18 cellular contexts compared by ENCODE assay signal in genomic region chr3:100029052-100029451, GRCh38.
DNase-seq lines count a peak whose midpoint lies in the region; ATAC-seq, FAIRE-seq and TF ChIP-seq lines count a peak whose summit lies in the region.
"Had no signal": no experiment of that assay in that cellular context is flagged by ENCODE, and none has a peak within 500 bp of the region (broad histone marks: within the 10 kb centered on the region; RNA-seq: fewer than 3 reads in every experiment).

No MANE protein-coding gene starts in this region.

- H3K9me3 Mint-ChIP-seq in chondrocyte (ENCODE audit: low read depth): no peaks in the 10 kb centered on the region
- H3K9me3 Mint-ChIP-seq: GM23338 had no signal

- H3K27ac ChIP-seq in kidney (ENCODE audit: low read depth in 2 of 2, low read length in 2 of 2): no peak overlapping the region
- H3K27ac ChIP-seq in smooth muscle cell (ENCODE audit: low read depth): peak overlapping the region; percentile 73
- H3K27ac ChIP-seq: A549, C4-2B had no signal

- WGBS in smooth muscle cell (ENCODE audit: low lambda C conversion rate): 91% methylated on average over 1 of the region's 1 CpG

- no peak overlapping the region for H3K9ac ChIP-seq in Loucy (ENCODE audit: low read depth, low read length, poor library complexity, severe bottlenecking)
- H3K9ac ChIP-seq in kidney (ENCODE audit: low read length in 2 of 2): no peak overlapping the region
- H3K9ac ChIP-seq in smooth muscle cell (ENCODE audit: low read depth): no peak overlapping the region

- H3K9me3 ChIP-seq in Loucy (ENCODE audit: insufficient read depth, low read depth, low read length) (no peaks in the 10 kb centered on the region), kidney (ENCODE audit: control insufficient read depth in 1 of 2, low read length in 2 of 2) (no peaks in the 10 kb centered on the region), smooth muscle cell (replicated peaks; ENCODE audit: low read depth) (no peaks in the 10 kb centered on the region)
- H3K9me3 ChIP-seq: A549, BE2C had no signal

- H3K4me3 ChIP-seq in Loucy (ENCODE audit: low read length, poor library complexity, severe bottlenecking) (no peak overlapping the region), kidney (ENCODE audit: low read length in 2 of 2) (no peak overlapping the region), smooth muscle cell (no peak overlapping the region)
- H3K4me3 ChIP-seq: A549, GM23338 had no signal

- H3K27ac Mint-ChIP-seq in chondrocyte (ENCODE audit: unreplicated experiment): peak overlapping the region; percentile 50
- H3K27ac Mint-ChIP-seq: CD4-positive, alpha-beta memory T cell; GM23338 had no signal

- no peak for DNase-seq in chondrocyte (ENCODE audit: low spot score)
- no peak for DNase-seq in kidney
- DNase-seq in smooth muscle cell (lab: John Stamatoyannopoulos, UW; ENCODE audit: unreplicated experiment): no peak
- no peak for DNase-seq in activated CD8-positive, alpha-beta memory T cell treated with anti-CD3 and anti-CD28 coated beads for 24 hours
- no peak for DNase-seq in NCI-H1105 treated with DMSO at 0.1 percent for 48 hours (lab: John Stamatoyannopoulos, UW)
- DNase-seq: BE2C; CD4-positive, alpha-beta memory T cell; COR-L47; DND-41; GF-D8; H7 had no signal

- ATAC-seq in activated CD4-positive, CD25-positive, alpha-beta regulatory T cell treated with anti-CD3 and anti-CD28 coated beads, Interleukin-2, amount 50 U/mL, for 24 hours: no peak
- ATAC-seq: A549, GM23338, HepG2 had no signal

- no peaks in the 10 kb centered on the region for H3K9me2 ChIP-seq in Loucy (replicated peaks; ENCODE audit: low read depth, low read length)

- H4K20me1 ChIP-seq in Loucy (ENCODE audit: insufficient read depth, low read length, poor library complexity, severe bottlenecking) (no peaks in the 10 kb centered on the region), smooth muscle cell (ENCODE audit: low read depth) (no peaks in the 10 kb centered on the region)

- H3K4me1 Mint-ChIP-seq in chondrocyte (ENCODE audit: low read depth): peaks cover 41% of the 10 kb centered on the region
- H3K4me1 Mint-ChIP-seq: CD4-positive, alpha-beta memory T cell had no signal

- peak; percentile 86 for FAIRE-seq in kidney (lab: Jason Lieb, UNC)
- FAIRE-seq: A549, HepG2, HTR-8/SVneo had no signal

- H3K79me2 ChIP-seq in Loucy (ENCODE audit: insufficient read depth, low read length) (no peaks in the 10 kb centered on the region), smooth muscle cell (ENCODE audit: low read depth) (no peaks in the 10 kb centered on the region)

- intact Hi-C loops in kidney (cut with DNase I): no loop called here

- peaks cover 29% of the 10 kb centered on the region for H3K4me1 ChIP-seq in Loucy (ENCODE audit: insufficient read depth, low read length, poor library complexity, severe bottlenecking)
- peaks cover 0 to 3% of the 10 kb centered on the region in 2 donors for H3K4me1 ChIP-seq in kidney (ENCODE audit: control insufficient read depth in 1 of 2, insufficient read depth in 1 of 2, low read depth in 1 of 2, low read length in 2 of 2)
- peaks cover 25% of the 10 kb centered on the region for H3K4me1 ChIP-seq in smooth muscle cell (ENCODE audit: low read depth)

- H3K36me3 ChIP-seq in Loucy (ENCODE audit: insufficient read depth, low read length) (no peaks in the 10 kb centered on the region), kidney (ENCODE audit: control insufficient read depth in 1 of 2, insufficient read depth in 2 of 2, low read length in 2 of 2) (no peaks in the 10 kb centered on the region), smooth muscle cell (ENCODE audit: low read depth) (no peaks in the 10 kb centered on the region)
- H3K36me3 ChIP-seq: BE2C had no signal

- peaks cover 3% of the 10 kb centered on the region; the same call in 1 of the 2 replicates for H3F3A ChIP-seq in Loucy (ENCODE audit: low read depth)
- H3F3A ChIP-seq in smooth muscle cell (ENCODE audit: low read depth): peaks cover 20% of the 10 kb centered on the region

- H3K36me3 Mint-ChIP-seq in chondrocyte (ENCODE audit: low read depth): no peaks in the 10 kb centered on the region

- H3K4me3 Mint-ChIP-seq in chondrocyte (ENCODE audit: unreplicated experiment): no peak overlapping the region
- H3K4me3 Mint-ChIP-seq: CD4-positive, alpha-beta memory T cell; GM23338 had no signal

- H3K27me3 ChIP-seq in Loucy (ENCODE audit: insufficient read depth, low read length, poor library complexity, severe bottlenecking) (no peaks in the 10 kb centered on the region), smooth muscle cell (ENCODE audit: low read depth) (no peaks in the 10 kb centered on the region)
- H3K27me3 ChIP-seq: BE2C had no signal

- H2AFZ ChIP-seq in Loucy (ENCODE audit: low read length) (no peak overlapping the region), smooth muscle cell (ENCODE audit: low read depth) (no peak overlapping the region)
- H2AFZ ChIP-seq: GM23338 had no signal

- TF ChIP-seq CTCF in Loucy (conservative IDR thresholded peaks at IDR 0.05; ENCODE audit: low read length) (no peak), chondrocyte (IDR thresholded peaks at IDR 0.05) (no peak), kidney (IDR thresholded peaks at IDR 0.05; ENCODE audit: borderline replicate concordance, extremely low read depth, insufficient read depth) (no peak), smooth muscle cell (IDR thresholded peaks at IDR 0.05; ENCODE audit: borderline replicate concordance, insufficient read depth, poor library complexity, severe bottlenecking) (no peak)

- no peaks in the 10 kb centered on the region for H3K27me3 Mint-ChIP-seq in chondrocyte (ENCODE audit: low read depth)
- H3K27me3 Mint-ChIP-seq: CD4-positive, alpha-beta memory T cell had no signal

- H3K4me2 ChIP-seq in Loucy (ENCODE audit: low read depth, low read length, poor library complexity, severe bottlenecking): peak overlapping the region; percentile 29
- peak overlapping the region; percentile 27 for H3K4me2 ChIP-seq in smooth muscle cell
- H3K4me2 ChIP-seq: A549, GM23338 had no signal
